22 cellular contexts compared by ENCODE assay signal in the genomic region with DNA sequence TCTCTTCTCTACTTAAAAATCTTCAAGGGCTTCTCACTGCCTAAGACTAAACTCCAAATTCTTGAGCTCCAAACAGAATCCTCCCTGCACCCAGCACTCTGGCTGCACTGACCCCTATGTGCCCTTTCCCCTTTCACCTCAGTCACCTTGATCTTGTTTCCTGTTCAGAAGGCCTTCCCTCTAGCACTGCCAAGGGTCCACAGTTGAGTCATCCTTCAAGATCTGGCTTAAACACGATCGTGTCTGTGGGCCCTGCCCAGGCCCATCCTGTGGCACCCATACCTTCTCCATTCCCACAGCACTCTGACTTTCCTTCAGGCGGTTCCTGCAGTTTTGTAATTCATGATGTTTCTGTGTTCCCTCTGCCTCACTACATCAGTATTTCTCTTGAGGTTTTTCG.
DNase-seq lines count a peak whose midpoint lies in the region; ATAC-seq and TF ChIP-seq lines count a peak whose summit lies in the region.
"Had no signal": no experiment of that assay in that cellular context is flagged by ENCODE, and none has a peak within 500 bp of the region (broad histone marks: within the 10 kb centered on the region; RNA-seq: fewer than 3 reads in every experiment).

No MANE protein-coding gene starts in this region.

- no peak for TF ChIP-seq CTCF in HEK293 (tag by site-specific recombination; IDR thresholded peaks at IDR 0.05)
- TF ChIP-seq CTCF in WTC11 (IDR thresholded peaks at IDR 0.05) = no peak

- H3K36me3 Mint-ChIP-seq in WTC11 = no peaks in the 10 kb centered on the region
- H3K36me3 Mint-ChIP-seq: CD4-positive, alpha-beta memory T cell had no signal

- CTCF ChIA-PET in HEK293 (lab: Yijun Ruan, JAX) (no interaction called here), WTC11 (lab: Charles Lee) (no interaction called here)

- ATAC-seq in WTC11 = no peak; the same call in 1 of the 2 replicates
- no peak for ATAC-seq in GM19035 (IDR thresholded peaks at IDR 0.05; ENCODE audit: unreplicated experiment)
- ATAC-seq in left colon = no peak

- H3K4me3 ChIP-seq in HEK293 (ENCODE audit: low read depth, low read length) (no peak overlapping the region), iPS-18a (ENCODE audit: low read length) (peak overlapping the region; percentile 28)
- H3K4me3 ChIP-seq: Peyer's patch, SK-N-MC had no signal

- intact Hi-C loops in left colon (cut with DNase I, micrococcal nuclease) = no loop called here

- no peaks in the 10 kb centered on the region for H3K27me3 ChIP-seq in iPS-18a (ENCODE audit: control insufficient read depth, insufficient read depth, low read length)
- H3K27me3 ChIP-seq: Peyer's patch had no signal

- peak overlapping the region; percentile 44 for H3K4me3 Mint-ChIP-seq in WTC11
- H3K4me3 Mint-ChIP-seq: CD4-positive, alpha-beta memory T cell had no signal

- DNase-seq in WTC11 (ENCODE audit: low spot score) (no peak), renal cortical epithelial cell (ENCODE audit: low read depth) (peak; percentile 9), NCI-H1105 (lab: John Stamatoyannopoulos, UW) (no peak), left colon (no peak)
- DNase-seq: C1 segment of cervical spinal cord; CD4-positive, alpha-beta memory T cell; COR-L47; GF-D8; IMR-90; KG1; MM.1S; NCI-H1417; NCI-H1694; NCI-H2029 treated with DMSO at 0.1 percent for 48 hours; NCI-H446 treated with DMSO at 0.1 percent for 48 hours; NCI-H526 treated with DMSO at 0.1 percent for 48 hours; Peyer's patch; SIG-M5 had no signal

- H3K27ac ChIP-seq in HEK293 (ENCODE audit: extremely low read depth, low read depth, low read length) (no peak overlapping the region), iPS-18a (ENCODE audit: low read length) (no peak overlapping the region)
- H3K27ac ChIP-seq: Peyer's patch, SK-N-MC had no signal

- no peaks in the 10 kb centered on the region for H3K9me3 Mint-ChIP-seq in WTC11

- POLR2A ChIA-PET in HEK293 (lab: Yijun Ruan, JAX) (no interaction called here), WTC11 (lab: Charles Lee) (no interaction called here)

- no peaks in the 10 kb centered on the region for H3K36me3 ChIP-seq in HEK293 (ENCODE audit: control insufficient read depth in 2 of 2, insufficient read depth in 1 of 2, low read length in 2 of 2)
- H3K36me3 ChIP-seq in iPS-18a (ENCODE audit: control insufficient read depth, low read depth, low read length) = no peaks in the 10 kb centered on the region
- H3K36me3 ChIP-seq: Peyer's patch had no signal

- peak overlapping the region; percentile 30; the same call in 1 of the 2 replicates for H3K27ac Mint-ChIP-seq in WTC11
- H3K27ac Mint-ChIP-seq: CD4-positive, alpha-beta memory T cell had no signal

- H3K4me1 ChIP-seq in HEK293 (ENCODE audit: control insufficient read depth, insufficient read depth, low read length) = peaks cover 23% of the 10 kb centered on the region; the same call in 1 of the 2 replicates
- peaks cover 50% of the 10 kb centered on the region for H3K4me1 ChIP-seq in iPS-18a (ENCODE audit: control insufficient read depth, low read depth, low read length)
- H3K4me1 ChIP-seq: Peyer's patch had no signal

- no peak overlapping the region for H3K9ac ChIP-seq in iPS-18a (ENCODE audit: low read length)

- peaks cover 65% of the 10 kb centered on the region for H3K27me3 Mint-ChIP-seq in WTC11 (ENCODE audit: low read depth)

- H3K9me3 ChIP-seq in HEK293 (ENCODE audit: control insufficient read depth, insufficient read depth, low read depth, low read length) (no peaks in the 10 kb centered on the region), iPS-18a (ENCODE audit: control insufficient read depth, low read depth, low read length) (no peaks in the 10 kb centered on the region)
- H3K9me3 ChIP-seq: Peyer's patch had no signal

- peaks cover 62% of the 10 kb centered on the region for H3K4me1 Mint-ChIP-seq in WTC11
- H3K4me1 Mint-ChIP-seq: CD4-positive, alpha-beta memory T cell had no signal

TF ChIP-seq in HEK293, 187 proteins besides CTCF, POLR2A, EP300 and RAD21:
- TF ChIP-seq ZNF221 (tag by site-specific recombination; IDR thresholded peaks at IDR 0.05; ENCODE audit: borderline replicate concordance) (no peak), ZNF624 (tag by site-specific recombination; IDR thresholded peaks at IDR 0.05) (no peak), ZNF266 (tag by site-specific recombination; IDR thresholded peaks at IDR 0.05; ENCODE audit: low read depth) (no peak), MEIS1 (CRISPR knock-in tag; IDR thresholded peaks at IDR 0.05; ENCODE audit: borderline replicate concordance) (no peak), SCRT2 (tag by site-specific recombination; IDR thresholded peaks at IDR 0.05) (no peak), ZNF555 (tag by site-specific recombination; conservative IDR thresholded peaks at IDR 0.05) (no peak)
- TF ChIP-seq, protein P1, sequence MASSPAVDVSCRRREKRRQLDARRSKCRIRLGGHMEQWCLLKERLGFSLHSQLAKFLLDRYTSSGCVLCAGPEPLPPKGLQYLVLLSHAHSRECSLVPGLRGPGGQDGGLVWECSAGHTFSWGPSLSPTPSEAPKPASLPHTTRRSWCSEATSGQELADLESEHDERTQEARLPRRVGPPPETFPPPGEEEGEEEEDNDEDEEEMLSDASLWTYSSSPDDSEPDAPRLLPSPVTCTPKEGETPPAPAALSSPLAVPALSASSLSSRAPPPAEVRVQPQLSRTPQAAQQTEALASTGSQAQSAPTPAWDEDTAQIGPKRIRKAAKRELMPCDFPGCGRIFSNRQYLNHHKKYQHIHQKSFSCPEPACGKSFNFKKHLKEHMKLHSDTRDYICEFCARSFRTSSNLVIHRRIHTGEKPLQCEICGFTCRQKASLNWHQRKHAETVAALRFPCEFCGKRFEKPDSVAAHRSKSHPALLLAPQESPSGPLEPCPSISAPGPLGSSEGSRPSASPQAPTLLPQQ (tag by site-specific recombination; IDR thresholded peaks at IDR 0.05) = peak; percentile 32; the same call in 1 of the 2 replicates
- TF ChIP-seq, protein P2, sequence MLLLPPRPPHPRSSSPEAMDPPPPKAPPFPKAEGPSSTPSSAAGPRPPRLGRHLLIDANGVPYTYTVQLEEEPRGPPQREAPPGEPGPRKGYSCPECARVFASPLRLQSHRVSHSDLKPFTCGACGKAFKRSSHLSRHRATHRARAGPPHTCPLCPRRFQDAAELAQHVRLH (tag by site-specific recombination; IDR thresholded peaks at IDR 0.05) = no peak
TF ChIP-seq in HEK293: peak in this region for 1.

TF ChIP-seq in WTC11, 78 proteins besides CTCF, POLR2A, EP300 and RAD21 (continues in another document):
- TF ChIP-seq, protein P3, sequence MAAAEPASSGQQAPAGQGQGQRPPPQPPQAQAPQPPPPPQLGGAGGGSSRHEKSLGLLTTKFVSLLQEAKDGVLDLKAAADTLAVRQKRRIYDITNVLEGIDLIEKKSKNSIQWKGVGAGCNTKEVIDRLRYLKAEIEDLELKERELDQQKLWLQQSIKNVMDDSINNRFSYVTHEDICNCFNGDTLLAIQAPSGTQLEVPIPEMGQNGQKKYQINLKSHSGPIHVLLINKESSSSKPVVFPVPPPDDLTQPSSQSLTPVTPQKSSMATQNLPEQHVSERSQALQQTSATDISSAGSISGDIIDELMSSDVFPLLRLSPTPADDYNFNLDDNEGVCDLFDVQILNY (CRISPR knock-in tag; IDR thresholded peaks at IDR 0.05) = no peak
- TF ChIP-seq, protein P4, sequence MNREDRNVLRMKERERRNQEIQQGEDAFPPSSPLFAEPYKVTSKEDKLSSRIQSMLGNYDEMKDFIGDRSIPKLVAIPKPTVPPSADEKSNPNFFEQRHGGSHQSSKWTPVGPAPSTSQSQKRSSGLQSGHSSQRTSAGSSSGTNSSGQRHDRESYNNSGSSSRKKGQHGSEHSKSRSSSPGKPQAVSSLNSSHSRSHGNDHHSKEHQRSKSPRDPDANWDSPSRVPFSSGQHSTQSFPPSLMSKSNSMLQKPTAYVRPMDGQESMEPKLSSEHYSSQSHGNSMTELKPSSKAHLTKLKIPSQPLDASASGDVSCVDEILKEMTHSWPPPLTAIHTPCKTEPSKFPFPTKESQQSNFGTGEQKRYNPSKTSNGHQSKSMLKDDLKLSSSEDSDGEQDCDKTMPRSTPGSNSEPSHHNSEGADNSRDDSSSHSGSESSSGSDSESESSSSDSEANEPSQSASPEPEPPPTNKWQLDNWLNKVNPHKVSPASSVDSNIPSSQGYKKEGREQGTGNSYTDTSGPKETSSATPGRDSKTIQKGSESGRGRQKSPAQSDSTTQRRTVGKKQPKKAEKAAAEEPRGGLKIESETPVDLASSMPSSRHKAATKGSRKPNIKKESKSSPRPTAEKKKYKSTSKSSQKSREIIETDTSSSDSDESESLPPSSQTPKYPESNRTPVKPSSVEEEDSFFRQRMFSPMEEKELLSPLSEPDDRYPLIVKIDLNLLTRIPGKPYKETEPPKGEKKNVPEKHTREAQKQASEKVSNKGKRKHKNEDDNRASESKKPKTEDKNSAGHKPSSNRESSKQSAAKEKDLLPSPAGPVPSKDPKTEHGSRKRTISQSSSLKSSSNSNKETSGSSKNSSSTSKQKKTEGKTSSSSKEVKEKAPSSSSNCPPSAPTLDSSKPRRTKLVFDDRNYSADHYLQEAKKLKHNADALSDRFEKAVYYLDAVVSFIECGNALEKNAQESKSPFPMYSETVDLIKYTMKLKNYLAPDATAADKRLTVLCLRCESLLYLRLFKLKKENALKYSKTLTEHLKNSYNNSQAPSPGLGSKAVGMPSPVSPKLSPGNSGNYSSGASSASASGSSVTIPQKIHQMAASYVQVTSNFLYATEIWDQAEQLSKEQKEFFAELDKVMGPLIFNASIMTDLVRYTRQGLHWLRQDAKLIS (CRISPR knock-in tag; IDR thresholded peaks at IDR 0.05; ENCODE audit: borderline replicate concordance) = no peak
- TF ChIP-seq, protein P5, sequence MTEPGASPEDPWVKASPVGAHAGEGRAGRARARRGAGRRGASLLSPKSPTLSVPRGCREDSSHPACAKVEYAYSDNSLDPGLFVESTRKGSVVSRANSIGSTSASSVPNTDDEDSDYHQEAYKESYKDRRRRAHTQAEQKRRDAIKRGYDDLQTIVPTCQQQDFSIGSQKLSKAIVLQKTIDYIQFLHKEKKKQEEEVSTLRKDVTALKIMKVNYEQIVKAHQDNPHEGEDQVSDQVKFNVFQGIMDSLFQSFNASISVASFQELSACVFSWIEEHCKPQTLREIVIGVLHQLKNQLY (CRISPR knock-in tag; IDR thresholded peaks at IDR 0.05) = no peak
- TF ChIP-seq TEAD4 (CRISPR knock-in tag; IDR thresholded peaks at IDR 0.05) = no peak
- TF ChIP-seq IRF2 (CRISPR knock-in tag; IDR thresholded peaks at IDR 0.05; ENCODE audit: borderline replicate concordance, low read depth) = no peak
- no peak for TF ChIP-seq RELA (CRISPR knock-in tag; IDR thresholded peaks at IDR 0.05; ENCODE audit: borderline replicate concordance)
